1 cellular context compared by ENCODE assay signal in genomic region chr21:45074818-45075605, GRCh38.
TF ChIP-seq lines count a peak whose summit lies in the region.

No MANE protein-coding gene starts in this region.

TF ChIP-seq in HepG2, 621 proteins besides CTCF, POLR2A, EP300 and RAD21 (continued from another document and continues in another):
- TF ChIP-seq REL (CRISPR knock-in tag; conservative IDR thresholded peaks at IDR 0.05) (no peak), KLF11 (CRISPR knock-in tag; IDR thresholded peaks at IDR 0.05) (no peak), ARID5B (CRISPR knock-in tag; IDR thresholded peaks at IDR 0.05) (no peak), FIP1L1 (IDR thresholded peaks at IDR 0.05; ENCODE audit: borderline replicate concordance, insufficient read depth, low read depth, low read length) (no peak), SMARCE1 (IDR thresholded peaks at IDR 0.05; ENCODE audit: borderline replicate concordance) (no peak), ZNF260 (CRISPR knock-in tag; IDR thresholded peaks at IDR 0.05; ENCODE audit: borderline replicate concordance, low read depth) (no peak), BATF2 (CRISPR knock-in tag; IDR thresholded peaks at IDR 0.05) (no peak), HMGA1 (CRISPR knock-in tag; conservative IDR thresholded peaks at IDR 0.05) (no peak), ZSCAN31 (CRISPR knock-in tag; IDR thresholded peaks at IDR 0.05; ENCODE audit: low read depth) (no peak; the same call in 1 of the 2 replicates), JDP2 (CRISPR knock-in tag; IDR thresholded peaks at IDR 0.05; ENCODE audit: borderline replicate concordance) (no peak), SOX5 (CRISPR knock-in tag; IDR thresholded peaks at IDR 0.05; ENCODE audit: borderline replicate concordance) (no peak), ZHX1 (CRISPR knock-in tag; IDR thresholded peaks at IDR 0.05; ENCODE audit: low read depth) (peak; percentile 85), TGIF2 (CRISPR knock-in tag; IDR thresholded peaks at IDR 0.05) (no peak), HOXA3 (CRISPR knock-in tag; IDR thresholded peaks at IDR 0.05) (no peak), KLF9 (CRISPR knock-in tag; IDR thresholded peaks at IDR 0.05; ENCODE audit: low read depth) (no peak), MED8 (CRISPR knock-in tag; IDR thresholded peaks at IDR 0.05; ENCODE audit: insufficient replicate concordance) (peak; percentile 41), ZNF101 (CRISPR knock-in tag; IDR thresholded peaks at IDR 0.05; ENCODE audit: borderline replicate concordance, low read depth) (no peak), PRDM10 (CRISPR knock-in tag; IDR thresholded peaks at IDR 0.05; ENCODE audit: low read depth) (no peak), AKAP8 (CRISPR knock-in tag; IDR thresholded peaks at IDR 0.05) (peak; percentile 99), PHF20 (CRISPR knock-in tag; IDR thresholded peaks at IDR 0.05) (no peak), RBFOX2 (IDR thresholded peaks at IDR 0.05; ENCODE audit: low read depth, low read length) (0 out of 2 replicates have a peak, but pooled peaks have one; percentile 13), ZNF598 (CRISPR knock-in tag; IDR thresholded peaks at IDR 0.05; ENCODE audit: borderline replicate concordance) (no peak), NFE2L2 (IDR thresholded peaks at IDR 0.05; ENCODE audit: low read length) (no peak), ZNF383 (CRISPR knock-in tag; IDR thresholded peaks at IDR 0.05; ENCODE audit: borderline replicate concordance) (no peak), SMYD3 (CRISPR knock-in tag; IDR thresholded peaks at IDR 0.05) (no peak), ZNF441 (CRISPR knock-in tag; IDR thresholded peaks at IDR 0.05; ENCODE audit: borderline replicate concordance) (0 out of 2 replicates have a peak, but pooled peaks have one; percentile 35), ZSCAN12 (CRISPR knock-in tag; IDR thresholded peaks at IDR 0.05) (no peak), ONECUT2 (CRISPR knock-in tag; IDR thresholded peaks at IDR 0.05) (no peak), ZNF44 (CRISPR knock-in tag; IDR thresholded peaks at IDR 0.05) (no peak), SMAD3 (CRISPR knock-in tag; IDR thresholded peaks at IDR 0.05) (no peak), MYPOP (CRISPR knock-in tag; IDR thresholded peaks at IDR 0.05) (peak; percentile 98), BCL3 (CRISPR knock-in tag; IDR thresholded peaks at IDR 0.05) (no peak), CC2D1A (CRISPR knock-in tag; IDR thresholded peaks at IDR 0.05) (no peak)
- TF ChIP-seq, protein P1, sequence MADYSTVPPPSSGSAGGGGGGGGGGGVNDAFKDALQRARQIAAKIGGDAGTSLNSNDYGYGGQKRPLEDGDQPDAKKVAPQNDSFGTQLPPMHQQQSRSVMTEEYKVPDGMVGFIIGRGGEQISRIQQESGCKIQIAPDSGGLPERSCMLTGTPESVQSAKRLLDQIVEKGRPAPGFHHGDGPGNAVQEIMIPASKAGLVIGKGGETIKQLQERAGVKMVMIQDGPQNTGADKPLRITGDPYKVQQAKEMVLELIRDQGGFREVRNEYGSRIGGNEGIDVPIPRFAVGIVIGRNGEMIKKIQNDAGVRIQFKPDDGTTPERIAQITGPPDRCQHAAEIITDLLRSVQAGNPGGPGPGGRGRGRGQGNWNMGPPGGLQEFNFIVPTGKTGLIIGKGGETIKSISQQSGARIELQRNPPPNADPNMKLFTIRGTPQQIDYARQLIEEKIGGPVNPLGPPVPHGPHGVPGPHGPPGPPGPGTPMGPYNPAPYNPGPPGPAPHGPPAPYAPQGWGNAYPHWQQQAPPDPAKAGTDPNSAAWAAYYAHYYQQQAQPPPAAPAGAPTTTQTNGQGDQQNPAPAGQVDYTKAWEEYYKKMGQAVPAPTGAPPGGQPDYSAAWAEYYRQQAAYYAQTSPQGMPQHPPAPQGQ (CRISPR knock-in tag; IDR thresholded peaks at IDR 0.05; ENCODE audit: borderline replicate concordance) = no peak
- TF ChIP-seq, protein P2, sequence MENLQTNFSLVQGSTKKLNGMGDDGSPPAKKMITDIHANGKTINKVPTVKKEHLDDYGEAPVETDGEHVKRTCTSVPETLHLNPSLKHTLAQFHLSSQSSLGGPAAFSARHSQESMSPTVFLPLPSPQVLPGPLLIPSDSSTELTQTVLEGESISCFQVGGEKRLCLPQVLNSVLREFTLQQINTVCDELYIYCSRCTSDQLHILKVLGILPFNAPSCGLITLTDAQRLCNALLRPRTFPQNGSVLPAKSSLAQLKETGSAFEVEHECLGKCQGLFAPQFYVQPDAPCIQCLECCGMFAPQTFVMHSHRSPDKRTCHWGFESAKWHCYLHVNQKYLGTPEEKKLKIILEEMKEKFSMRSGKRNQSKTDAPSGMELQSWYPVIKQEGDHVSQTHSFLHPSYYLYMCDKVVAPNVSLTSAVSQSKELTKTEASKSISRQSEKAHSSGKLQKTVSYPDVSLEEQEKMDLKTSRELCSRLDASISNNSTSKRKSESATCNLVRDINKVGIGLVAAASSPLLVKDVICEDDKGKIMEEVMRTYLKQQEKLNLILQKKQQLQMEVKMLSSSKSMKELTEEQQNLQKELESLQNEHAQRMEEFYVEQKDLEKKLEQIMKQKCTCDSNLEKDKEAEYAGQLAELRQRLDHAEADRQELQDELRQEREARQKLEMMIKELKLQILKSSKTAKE (CRISPR knock-in tag; IDR thresholded peaks at IDR 0.05; ENCODE audit: borderline replicate concordance) = no peak
- TF ChIP-seq, protein P3, sequence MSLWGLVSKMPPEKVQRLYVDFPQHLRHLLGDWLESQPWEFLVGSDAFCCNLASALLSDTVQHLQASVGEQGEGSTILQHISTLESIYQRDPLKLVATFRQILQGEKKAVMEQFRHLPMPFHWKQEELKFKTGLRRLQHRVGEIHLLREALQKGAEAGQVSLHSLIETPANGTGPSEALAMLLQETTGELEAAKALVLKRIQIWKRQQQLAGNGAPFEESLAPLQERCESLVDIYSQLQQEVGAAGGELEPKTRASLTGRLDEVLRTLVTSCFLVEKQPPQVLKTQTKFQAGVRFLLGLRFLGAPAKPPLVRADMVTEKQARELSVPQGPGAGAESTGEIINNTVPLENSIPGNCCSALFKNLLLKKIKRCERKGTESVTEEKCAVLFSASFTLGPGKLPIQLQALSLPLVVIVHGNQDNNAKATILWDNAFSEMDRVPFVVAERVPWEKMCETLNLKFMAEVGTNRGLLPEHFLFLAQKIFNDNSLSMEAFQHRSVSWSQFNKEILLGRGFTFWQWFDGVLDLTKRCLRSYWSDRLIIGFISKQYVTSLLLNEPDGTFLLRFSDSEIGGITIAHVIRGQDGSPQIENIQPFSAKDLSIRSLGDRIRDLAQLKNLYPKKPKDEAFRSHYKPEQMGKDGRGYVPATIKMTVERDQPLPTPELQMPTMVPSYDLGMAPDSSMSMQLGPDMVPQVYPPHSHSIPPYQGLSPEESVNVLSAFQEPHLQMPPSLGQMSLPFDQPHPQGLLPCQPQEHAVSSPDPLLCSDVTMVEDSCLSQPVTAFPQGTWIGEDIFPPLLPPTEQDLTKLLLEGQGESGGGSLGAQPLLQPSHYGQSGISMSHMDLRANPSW (CRISPR knock-in tag; IDR thresholded peaks at IDR 0.05; ENCODE audit: borderline replicate concordance) = no peak
- TF ChIP-seq, protein P4, sequence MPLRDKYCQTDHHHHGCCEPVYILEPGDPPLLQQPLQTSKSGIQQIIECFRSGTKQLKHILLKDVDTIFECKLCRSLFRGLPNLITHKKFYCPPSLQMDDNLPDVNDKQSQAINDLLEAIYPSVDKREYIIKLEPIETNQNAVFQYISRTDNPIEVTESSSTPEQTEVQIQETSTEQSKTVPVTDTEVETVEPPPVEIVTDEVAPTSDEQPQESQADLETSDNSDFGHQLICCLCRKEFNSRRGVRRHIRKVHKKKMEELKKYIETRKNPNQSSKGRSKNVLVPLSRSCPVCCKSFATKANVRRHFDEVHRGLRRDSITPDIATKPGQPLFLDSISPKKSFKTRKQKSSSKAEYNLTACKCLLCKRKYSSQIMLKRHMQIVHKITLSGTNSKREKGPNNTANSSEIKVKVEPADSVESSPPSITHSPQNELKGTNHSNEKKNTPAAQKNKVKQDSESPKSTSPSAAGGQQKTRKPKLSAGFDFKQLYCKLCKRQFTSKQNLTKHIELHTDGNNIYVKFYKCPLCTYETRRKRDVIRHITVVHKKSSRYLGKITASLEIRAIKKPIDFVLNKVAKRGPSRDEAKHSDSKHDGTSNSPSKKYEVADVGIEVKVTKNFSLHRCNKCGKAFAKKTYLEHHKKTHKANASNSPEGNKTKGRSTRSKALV (CRISPR knock-in tag; IDR thresholded peaks at IDR 0.05) = peak; percentile 99
